Comparison of ENCODE assay signal across 10 cellular contexts in the genomic region with DNA sequence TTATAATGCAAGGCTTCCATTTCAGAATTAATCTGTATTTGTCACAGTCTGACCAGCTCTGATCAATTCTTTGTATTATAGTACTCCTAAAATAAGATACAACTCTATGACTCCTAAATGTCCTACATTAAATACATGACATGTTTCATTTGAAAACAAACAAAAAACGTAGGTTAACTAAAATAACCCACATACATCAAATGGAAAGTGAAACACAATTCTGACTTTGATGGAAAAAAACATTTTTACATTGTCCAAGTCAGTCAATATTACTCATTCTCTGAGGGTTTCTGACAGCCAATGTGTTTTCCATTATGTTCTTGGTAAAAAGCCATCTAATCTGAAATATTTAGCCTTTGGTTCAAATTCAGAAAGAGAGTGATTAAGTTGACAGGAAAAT. TPM values are rescaled to one million over a fixed set of nuclear protein-coding genes. Genes with fewer than 3 reads are reported as not detected.
DNase-seq lines count a peak whose midpoint lies in the region; ATAC-seq and TF ChIP-seq lines count a peak whose summit lies in the region.
"Had no signal": no experiment of that assay in that cellular context is flagged by ENCODE, and none has a peak within 500 bp of the region (broad histone marks: within the 10 kb centered on the region; RNA-seq: fewer than 3 reads in every experiment).

No MANE protein-coding gene starts in this region.

- no peak overlapping the region for H3K27ac ChIP-seq in Panc1 (ENCODE audit: low read length)

- DNase-seq in GM10266 (ENCODE audit: extremely low spot score) (peak; percentile 32), Panc1 (ENCODE audit: low read depth, low spot score) (no peak), fibroblast of the conjunctiva (ENCODE audit: low read depth) (peak; percentile 26), NCI-H2081 (lab: John Stamatoyannopoulos, UW) (no peak), DMS 273 treated with DMSO at 0.1 percent for 48 hours (lab: John Stamatoyannopoulos, UW) (no peak), NOMO-1 treated with dmso at 0.1 percent for 144 hours (lab: John Stamatoyannopoulos, UW; ENCODE audit: unreplicated experiment) (no peak)
- DNase-seq: Calu3, NCI-H2081 treated with DMSO at 0.1 percent for 48 hours had no signal

- no peaks in the 10 kb centered on the region for H3K9me3 ChIP-seq in Panc1 (ENCODE audit: control insufficient read depth, insufficient read depth, low read depth, low read length)

- H3K27me3 ChIP-seq in Panc1 (ENCODE audit: control insufficient read depth, insufficient read depth, low read length), result no peaks in the 10 kb centered on the region

- BruUV-seq in Panc1 (replicated peaks; lab: Mats Ljungman, UMichigan), result TSS peak; percentile 3

- ATAC-seq in GM21576 (IDR thresholded peaks at IDR 0.05; ENCODE audit: unreplicated experiment), result peak; percentile 40
- no peak for ATAC-seq in Panc1
- ATAC-seq in GM21619 (IDR thresholded peaks at IDR 0.05; ENCODE audit: unreplicated experiment), result no peak

- no peaks in the 10 kb centered on the region for H3K36me3 ChIP-seq in Panc1 (ENCODE audit: control insufficient read depth, insufficient read depth, low read length)

- no peak overlapping the region for H3K4me3 ChIP-seq in Panc1 (ENCODE audit: low read depth in 2 of 2, low read length in 2 of 2)

- TF ChIP-seq CTCF in GM10266 (IDR thresholded peaks at IDR 0.05; ENCODE audit: control insufficient read depth, insufficient read depth, low read depth, missing control alignments) (no peak), Panc1 (IDR thresholded peaks at IDR 0.05) (no peak)

- POLR2A ChIA-PET in Panc1 (lab: Charles Lee), result no interaction called here

- CTCF ChIA-PET in Panc1 (lab: Charles Lee), result no interaction called here

- no peaks in the 10 kb centered on the region for H3K4me1 ChIP-seq in Panc1 (ENCODE audit: control insufficient read depth, insufficient read depth, low read length)

- intact Hi-C loops in Panc1 (cut with micrococcal nuclease; ENCODE audit: unreplicated experiment), result no loop called here

- in situ Hi-C loops in Panc1 (cut with HindIII; ENCODE audit: low pct_unique_long_range_greater_than_20kb, low sequenced_read_pairs), result no loop called here

RNA-seq across cellular contexts. Expression of gene HMGCS1, which starts 8.7 kb away (rescaled TPM):
- total RNA-seq in Panc1 (2021; ENCODE audit: unreplicated experiment), result 66.1 TPM
- 20.2 TPM for polyA plus RNA-seq in Panc1 (2012; ENCODE audit: insufficient read length)

Comparison
In these comparisons a context has a peak if more than half of its experiments do, and no peak if none do; other contexts are left out.
1. DNase-seq: peak in GM10266 (single experiment) and fibroblast of the conjunctiva (single experiment); none in Panc1 (single experiment), NCI-H2081 (0 of 2), DMS 273 treated with DMSO at 0.1 percent for 48 hours (single experiment) and NOMO-1 treated with dmso at 0.1 percent for 144 hours (single experiment).